8 cellular contexts compared by ENCODE assay signal in genomic region chr3:192130534-192131132, GRCh38.
DNase-seq lines count a peak whose midpoint lies in the region; ATAC-seq and TF ChIP-seq lines count a peak whose summit lies in the region.

No MANE protein-coding gene starts in this region.

- no peaks in the 10 kb centered on the region for H3K36me3 Mint-ChIP-seq in activated B cell treated with CpG ODN at 0.5 μM for 24 hours (ENCODE audit: low read depth)
- no peaks in the 10 kb centered on the region for H3K36me3 Mint-ChIP-seq in activated T-helper 2 cell treated with anti-CD3 and anti-CD28 coated beads, Interferon-gamma antibody, Interleukin-2, Interleukin-4, amounts not matched to agents 10 μg/mL and 5 μg/mL and 100 μg/mL, durations not matched to agents 14 hours and 24 hours and 36 hours (ENCODE audit: low read depth)

- H3K27me3 Mint-ChIP-seq in activated B cell treated with CpG ODN at 0.5 μM for 24 hours: no peaks in the 10 kb centered on the region
- H3K27me3 Mint-ChIP-seq in activated T-helper 2 cell treated with anti-CD3 and anti-CD28 coated beads, Interferon-gamma antibody, Interleukin-2, Interleukin-4, amounts not matched to agents 10 μg/mL and 5 μg/mL and 100 μg/mL, durations not matched to agents 14 hours and 24 hours and 36 hours (ENCODE audit: low read depth): no peaks in the 10 kb centered on the region

- no peaks in the 10 kb centered on the region for H3K36me3 ChIP-seq in BE2C
- no peaks in the 10 kb centered on the region for H3K36me3 ChIP-seq in left ventricle myocardium inferior

- H3K9me3 Mint-ChIP-seq in activated B cell treated with CpG ODN at 0.5 μM for 24 hours: no peaks in the 10 kb centered on the region
- H3K9me3 Mint-ChIP-seq in activated T-helper 2 cell treated with anti-CD3 and anti-CD28 coated beads, Interferon-gamma antibody, Interleukin-2, Interleukin-4, amounts not matched to agents 10 μg/mL and 5 μg/mL and 100 μg/mL, durations not matched to agents 14 hours and 24 hours and 36 hours: no peaks in the 10 kb centered on the region

- H3K27ac ChIP-seq in left ventricle myocardium inferior (replicated peaks): no peak overlapping the region

- H3K4me1 ChIP-seq in BE2C (no peaks in the 10 kb centered on the region), left ventricle myocardium inferior (no peaks in the 10 kb centered on the region)

- ATAC-seq in GM18498 (IDR thresholded peaks at IDR 0.05; ENCODE audit: unreplicated experiment): peak; percentile 83
- ATAC-seq in HG02759 (IDR thresholded peaks at IDR 0.05; ENCODE audit: unreplicated experiment): peak; percentile 59
- ATAC-seq in activated B cell treated with CpG ODN at 0.5 μM for 24 hours (ENCODE audit: low read depth): peak; percentile 72

- H3K27ac Mint-ChIP-seq in activated B cell treated with CpG ODN at 0.5 μM for 24 hours: no peak overlapping the region
- H3K27ac Mint-ChIP-seq in activated T-helper 2 cell treated with anti-CD3 and anti-CD28 coated beads, Interferon-gamma antibody, Interleukin-2, Interleukin-4, amounts not matched to agents 10 μg/mL and 5 μg/mL and 100 μg/mL, durations not matched to agents 14 hours and 24 hours and 36 hours: no peak overlapping the region

- POLR2A ChIA-PET in activated B cell treated with CpG ODN at 0.5 μM for 24 hours (lab: Charles Lee): no interaction called here

- H3K4me1 Mint-ChIP-seq in activated B cell treated with CpG ODN at 0.5 μM for 24 hours: peaks cover 9% of the 10 kb centered on the region
- H3K4me1 Mint-ChIP-seq in activated T-helper 2 cell treated with anti-CD3 and anti-CD28 coated beads, Interferon-gamma antibody, Interleukin-2, Interleukin-4, amounts not matched to agents 10 μg/mL and 5 μg/mL and 100 μg/mL, durations not matched to agents 14 hours and 24 hours and 36 hours (ENCODE audit: low read depth): no peaks in the 10 kb centered on the region

- CTCF ChIA-PET in activated B cell treated with CpG ODN at 0.5 μM for 24 hours (lab: Charles Lee): no interaction called here

- intact Hi-C loops in activated B cell treated with CpG ODN at 0.5 μM for 24 hours (cut with micrococcal nuclease): loop anchor here (1.0 kb wide), 1 partner anchor 314 kb away; no protein-coding TSS in a partner anchor
- intact Hi-C loops in left ventricle myocardium inferior (cut with micrococcal nuclease): loop anchor here (5.0 kb wide), 1 partner anchor 312 kb away; no protein-coding TSS in a partner anchor
- intact Hi-C loops in activated T-helper 2 cell treated with anti-CD3 and anti-CD28 coated beads, Interferon-gamma antibody, Interleukin-2, Interleukin-4, amounts not matched to agents 10 μg/mL and 5 μg/mL and 100 μg/mL, durations not matched to agents 14 hours and 24 hours and 36 hours (cut with micrococcal nuclease): loop anchor here (2.0 kb wide), 1 partner anchor 314 kb away; no protein-coding TSS in a partner anchor

- H3K4me3 Mint-ChIP-seq in activated B cell treated with CpG ODN at 0.5 μM for 24 hours: no peak overlapping the region
- no peak overlapping the region for H3K4me3 Mint-ChIP-seq in activated T-helper 2 cell treated with anti-CD3 and anti-CD28 coated beads, Interferon-gamma antibody, Interleukin-2, Interleukin-4, amounts not matched to agents 10 μg/mL and 5 μg/mL and 100 μg/mL, durations not matched to agents 14 hours and 24 hours and 36 hours (ENCODE audit: low read depth)

- TF ChIP-seq CTCF in BE2C (IDR thresholded peaks at IDR 0.05; ENCODE audit: low read depth, low read length) (peak; percentile 72), activated B cell treated with CpG ODN at 0.5 μM for 24 hours (IDR thresholded peaks at IDR 0.05) (no peak), left ventricle myocardium inferior (IDR thresholded peaks at IDR 0.05; ENCODE audit: borderline replicate concordance) (peak; percentile 87)

- H3K27me3 ChIP-seq in BE2C: no peaks in the 10 kb centered on the region
- no peaks in the 10 kb centered on the region for H3K27me3 ChIP-seq in left ventricle myocardium inferior (ENCODE audit: low read depth)

- H3K9me3 ChIP-seq in BE2C (no peaks in the 10 kb centered on the region), left ventricle myocardium inferior (replicated peaks) (no peaks in the 10 kb centered on the region)

- peak; percentile 25 for DNase-seq in BE2C
- peak; percentile 29 for DNase-seq in NCI-H1092 (lab: John Stamatoyannopoulos, UW)
- no peak for DNase-seq in activated B cell treated with CpG ODN at 0.5 μM for 24 hours
- peak; percentile 21 for DNase-seq in left ventricle myocardium inferior
- DNase-seq in skeletal muscle cell (ENCODE audit: low read depth): peak; percentile 16
- DNase-seq in activated T-helper 2 cell treated with anti-CD3 and anti-CD28 coated beads, Interferon-gamma antibody, Interleukin-2, Interleukin-4, amounts not matched to agents 10 μg/mL and 5 μg/mL and 100 μg/mL, durations not matched to agents 14 hours and 24 hours and 36 hours (ENCODE audit: low spot score): no peak

- H3K4me3 ChIP-seq in BE2C (ENCODE audit: low read depth, low read length) (no peak overlapping the region), left ventricle myocardium inferior (no peak overlapping the region), skeletal muscle cell (ENCODE audit: low read depth, low read length) (no peak overlapping the region)

Comparison
In these comparisons a context has a peak if more than half of its experiments do, and no peak if none do; other contexts are left out.
1. DNase-seq: peak in BE2C (single experiment), NCI-H1092 (single experiment), left ventricle myocardium inferior (single experiment) and skeletal muscle cell (single experiment); none in activated B cell treated with CpG ODN at 0.5 μM for 24 hours (single experiment) and activated T-helper 2 cell treated with anti-CD3 and anti-CD28 coated beads, Interferon-gamma antibody, Interleukin-2, Interleukin-4, amounts not matched to agents 10 μg/mL and 5 μg/mL and 100 μg/mL, durations not matched to agents 14 hours and 24 hours and 36 hours (single experiment).
2. Peak in every context shown above with its lines, with median percentiles within 50 percentile points of each other: ATAC-seq.